Comparison of ENCODE assay signal across 8 cellular contexts in genomic region chr5:138212828-138213160, GRCh38. TPM values are rescaled to one million over a fixed set of nuclear protein-coding genes. Genes with fewer than 3 reads are reported as not detected.
DNase-seq lines count a peak whose midpoint lies in the region; ATAC-seq, FAIRE-seq and TF ChIP-seq lines count a peak whose summit lies in the region.

No MANE protein-coding gene starts in this region.

- FAIRE-seq in kidney (lab: Jason Lieb, UNC) = no peak

- H3K4me2 ChIP-seq in BLaER1 = peak overlapping the region; percentile 88

- DNase-seq in astrocyte of the spinal cord (ENCODE audit: low read depth, low spot score) (peak; percentile 5), kidney (peak; percentile 66), suprapubic skin (ENCODE audit: low spot score in 2 of 2) (peak in 1 of 2 donors; percentile 64), AML-193 (lab: John Stamatoyannopoulos, UW) (no peak), NCI-H446 treated with DMSO at 0.1 percent for 48 hours (lab: John Stamatoyannopoulos, UW) (no peak)

- H3K27me3 ChIP-seq in BLaER1 = no peaks in the 10 kb centered on the region
- no peaks in the 10 kb centered on the region for H3K27me3 ChIP-seq in suprapubic skin

- intact Hi-C loops in kidney (cut with DNase I) = no loop called here

- ATAC-seq in GM19324 (IDR thresholded peaks at IDR 0.05; ENCODE audit: low FRiP score, unreplicated experiment) (peak; percentile 15), HG03565 (IDR thresholded peaks at IDR 0.05; ENCODE audit: unreplicated experiment) (peak; percentile 6)

- no peak for TF ChIP-seq CTCF in astrocyte of the spinal cord (IDR thresholded peaks at IDR 0.05; ENCODE audit: low read depth, low read length)
- no peak for TF ChIP-seq CTCF in kidney (IDR thresholded peaks at IDR 0.05; ENCODE audit: borderline replicate concordance, extremely low read depth, insufficient read depth)
- TF ChIP-seq CTCF in suprapubic skin (IDR thresholded peaks at IDR 0.05) = no peak

- H3K9me3 ChIP-seq in BLaER1 (no peaks in the 10 kb centered on the region), kidney (ENCODE audit: control insufficient read depth in 1 of 2, low read length in 2 of 2) (no peaks in the 10 kb centered on the region), suprapubic skin (no peaks in the 10 kb centered on the region)

- peaks cover 39% of the 10 kb centered on the region for H3K36me3 ChIP-seq in BLaER1
- no peaks in the 10 kb centered on the region for H3K36me3 ChIP-seq in kidney (ENCODE audit: control insufficient read depth in 1 of 2, insufficient read depth in 2 of 2, low read length in 2 of 2)
- H3K36me3 ChIP-seq in suprapubic skin = peaks cover 12% of the 10 kb centered on the region

- in situ Hi-C loops in astrocyte of the spinal cord (cut with HindIII; ENCODE audit: low sequenced_read_pairs) = no loop called here

- H3K4me1 ChIP-seq in BLaER1 (peaks cover 26% of the 10 kb centered on the region), kidney (ENCODE audit: control insufficient read depth in 1 of 2, insufficient read depth in 1 of 2, low read depth in 1 of 2, low read length in 2 of 2) (peaks cover 0 to 4% of the 10 kb centered on the region in 2 donors), suprapubic skin (peaks cover 25% of the 10 kb centered on the region)

- under 1% methylated on average over 8 of the region's 8 CpGs for WGBS in suprapubic skin

- no peak for TF ChIP-seq POLR2A in suprapubic skin (IDR thresholded peaks at IDR 0.05)

- no peak for TF ChIP-seq EP300 in suprapubic skin (IDR thresholded peaks at IDR 0.05)

- H3K27ac ChIP-seq in BLaER1 (peak overlapping the region; percentile 82), kidney (ENCODE audit: low read depth in 2 of 2, low read length in 2 of 2) (peak overlapping the region; percentile 67 to 68), suprapubic skin (peak overlapping the region; percentile 82)

- peak overlapping the region; percentile 97 for H3K4me3 ChIP-seq in BLaER1
- H3K4me3 ChIP-seq in astrocyte of the spinal cord (ENCODE audit: low read depth, low read length) = peak overlapping the region; percentile 100
- peak overlapping the region; percentile 95 to 100 for H3K4me3 ChIP-seq in kidney (ENCODE audit: low read length in 2 of 2)
- H3K4me3 ChIP-seq in suprapubic skin = peak overlapping the region; percentile 98

- peak overlapping the region; percentile 94 for H3K9ac ChIP-seq in BLaER1
- peak overlapping the region; percentile 88 to 99 for H3K9ac ChIP-seq in kidney (ENCODE audit: low read length in 2 of 2)

- no peaks in the 10 kb centered on the region for H4K20me1 ChIP-seq in BLaER1

RNA-seq across cellular contexts. Expression of gene CDC23, which starts 0.3 kb away (rescaled TPM):
- total RNA-seq in kidney (28.3 TPM), suprapubic skin (10 to 100 TPM; 17.9 to 30.6 (median 22.2) TPM)
- 17.6 TPM for polyA plus RNA-seq in kidney (ENCODE audit: insufficient read depth, low read depth, low replicate concordance)

RNA-seq across cellular contexts. Expression of gene KIF20A, which starts 33.9 kb away (rescaled TPM):
- 0.63 TPM for total RNA-seq in kidney
- polyA plus RNA-seq in kidney (ENCODE audit: insufficient read depth, low read depth, low replicate concordance) = 0.22 TPM
- 1 to 10 TPM; 2.1 to 7.7 (median 5.1) TPM for total RNA-seq in suprapubic skin

RNA-seq across cellular contexts. Expression of gene BRD8, which starts 34.4 kb away (rescaled TPM):
- total RNA-seq in kidney (54.5 TPM), suprapubic skin (10 to 100 TPM; 27.4 to 53.8 (median 36.7) TPM)
- polyA plus RNA-seq in kidney (ENCODE audit: insufficient read depth, low read depth, low replicate concordance) = 32.1 TPM

Comparison
In these comparisons a context has a peak if more than half of its experiments do, and no peak if none do; other contexts are left out.
1. DNase-seq: peak in astrocyte of the spinal cord (single experiment) and kidney (single experiment); none in AML-193 (0 of 2) and NCI-H446 treated with DMSO at 0.1 percent for 48 hours (single experiment).
2. Peak in every context shown above with its lines, with median percentiles within 50 percentile points of each other: H3K27ac ChIP-seq and H3K4me3 ChIP-seq.